In the genomic region with DNA sequence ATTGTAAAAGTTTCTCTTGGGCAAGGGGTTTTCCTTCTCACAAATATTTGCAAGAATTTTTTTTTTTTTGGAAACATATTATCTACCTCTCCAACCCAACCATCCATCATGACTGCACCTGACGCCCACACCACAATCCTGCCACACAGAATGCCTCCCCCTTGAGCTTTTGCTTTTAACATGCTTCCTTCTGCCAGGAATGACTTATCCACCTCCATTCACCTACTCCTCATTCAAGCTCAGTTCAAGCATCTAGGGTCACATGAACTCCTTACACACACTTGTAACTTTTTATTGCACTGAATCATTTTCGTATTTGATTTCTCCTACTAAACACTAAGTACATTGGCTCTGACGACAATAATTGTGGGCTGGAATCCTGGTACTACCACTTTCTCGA, we compare ENCODE assay signal across 23 cellular contexts.
"Had no signal": no experiment of that assay in that cellular context is flagged by ENCODE, and none has a peak within 500 bp of the region (broad histone marks: within the 10 kb centered on the region; RNA-seq: fewer than 3 reads in every experiment).

No MANE protein-coding gene starts in this region.

- H3K27me3 ChIP-seq: neutrophil, pancreas, right lobe of liver, stomach, thyroid gland, tibial nerve, upper lobe of left lung, vagina had no signal

- ATAC-seq: natural killer cell treated with Interleukin-12 subunit alpha and Interleukin-12 subunit beta and Interleukin-15 and Interleukin-18, amount 100 ng/mL, for 72 hours; pancreas; right cardiac atrium; right lobe of liver; stimulated activated effector memory CD8-positive, alpha-beta T cell treated with anti-CD3 and anti-CD28 coated beads, Interleukin-12 subunit alpha, Interleukin-12 subunit beta, amount 100 ng/mL, for 72 hours; stimulated activated naive B cell treated with anti-CD40 and anti-IgM and Interleukin-4, amounts not matched to agents 10 μg/mL and 1 μg/mL and 100 μg/mL, for 72 hours had no signal

- H3K9me3 ChIP-seq: neutrophil, pancreas, prostate gland, right lobe of liver, thoracic aorta, thyroid gland, vagina had no signal

- H3K4me3 ChIP-seq: pancreas, prostate gland, right lobe of liver, sigmoid colon, stomach, thoracic aorta, thyroid gland, tibial nerve, upper lobe of left lung, vagina had no signal

- DNase-seq: nephron progenitor cell; pancreas; right cardiac atrium; right lobe of liver; sigmoid colon; small intestine; stimulated activated CD4-positive, alpha-beta T cell treated with anti-CD3 and anti-CD28 coated beads, Interleukin-15, amount 100 ng/mL, for 24 hours; stimulated activated CD4-positive, alpha-beta T cell treated with anti-CD3 and anti-CD28 coated beads, Interleukin-2, amount 100 ng/mL, for 24 hours; stimulated activated CD4-positive, alpha-beta T cell treated with anti-CD3 and anti-CD28 coated beads, Interleukin-2, amount 100 ng/mL, for 48 hours; stimulated activated CD4-positive, alpha-beta T cell treated with anti-CD3 and anti-CD28 coated beads, Interleukin-4, amount 100 ng/mL, for 24 hours; stimulated activated naive B cell treated with anti-CD40 and anti-IgM and Interleukin-4, amounts not matched to agents 10 μg/mL and 1 μg/mL and 100 μg/mL, for 72 hours; stimulated activated naive CD4-positive, alpha-beta T cell treated with Interleukin-2 at 50 U/mL for 16 hours; stomach; thyroid gland; trophoblast cell; upper lobe of left lung had no signal

- H3K36me3 ChIP-seq: neutrophil, pancreas, prostate gland, right lobe of liver, sigmoid colon, stomach, thoracic aorta, thyroid gland, tibial nerve, upper lobe of left lung, vagina had no signal

- H3K4me1 ChIP-seq: pancreas, prostate gland, right lobe of liver, sigmoid colon, stomach, thyroid gland, tibial nerve, upper lobe of left lung, vagina had no signal

- H3K27ac ChIP-seq: neutrophil, pancreas, prostate gland, right lobe of liver, sigmoid colon, stomach, thoracic aorta, thyroid gland, tibial nerve, upper lobe of left lung, vagina had no signal
